ENCODE assay signal across 22 cellular contexts in genomic region chr20:47465335-47466090, GRCh38. TPM values are rescaled to one million over a fixed set of nuclear protein-coding genes. Genes with fewer than 3 reads are reported as not detected.
DNase-seq lines count a peak whose midpoint lies in the region; ATAC-seq and TF ChIP-seq lines count a peak whose summit lies in the region.
"Had no signal": no experiment of that assay in that cellular context is flagged by ENCODE, and none has a peak within 500 bp of the region (broad histone marks: within the 10 kb centered on the region; RNA-seq: fewer than 3 reads in every experiment).

No MANE protein-coding gene starts in this region.

- no peaks in the 10 kb centered on the region for H4K20me1 ChIP-seq in mammary epithelial cell (ENCODE audit: insufficient read depth, low read length)
- no peaks in the 10 kb centered on the region for H4K20me1 ChIP-seq in osteoblast (ENCODE audit: insufficient read depth, low read length)

- 93% methylated on average over 16 of the region's 16 CpGs for WGBS in right cardiac atrium
- 96% methylated on average over 15 of the region's 16 CpGs for WGBS in mammary epithelial cell (ENCODE audit: low coverage, missing lambda C conversion rate)

- no peak overlapping the region for H3K27ac ChIP-seq in right cardiac atrium (ENCODE audit: low read length)
- H3K27ac ChIP-seq in mammary epithelial cell (ENCODE audit: insufficient read depth, low read depth, low read length) = no peak overlapping the region
- peak overlapping the region; percentile 62 for H3K27ac ChIP-seq in osteoblast (ENCODE audit: low read depth, low read length)
- H3K27ac ChIP-seq: foreskin keratinocyte had no signal

- peak in 2 of 3 donors; percentile 58 to 65 for DNase-seq in right cardiac atrium
- DNase-seq in left ventricle myocardium superior = no peak
- no peak for DNase-seq in mammary epithelial cell
- no peak for DNase-seq in osteoblast (ENCODE audit: insufficient read length, low spot score, missing footprints)
- DNase-seq in T1000 (lab: John Stamatoyannopoulos, UW) = no peak
- DNase-seq in NCI-H2029 treated with DMSO at 0.1 percent for 48 hours (lab: John Stamatoyannopoulos, UW) = no peak
- DNase-seq in HAP-1 (ENCODE audit: low spot score in 2 of 2) = no peak
- DNase-seq in GM10248 (ENCODE audit: extremely low spot score) = no peak
- DNase-seq: ACHN; activated CD8-positive, alpha-beta T cell treated with anti-CD3 and anti-CD28 coated beads, Interleukin-2, amount 10 ng/mL, durations not matched to agents 7 days and 5 days; activated T-cell treated with anti-CD3 and anti-CD28 coated beads, Interleukin-2, amount 50 U/mL, for 72 hours; CD4-positive, CD25-positive, alpha-beta regulatory T cell; dermis blood vessel endothelial cell; DMS79 treated with DMSO at 0.1 percent for 48 hours; foreskin keratinocyte; NCI-H187; NCI-H345; Right ventricle myocardium superior; stimulated activated CD4-positive, alpha-beta T cell treated with anti-CD3 and anti-CD28 coated beads, Interleukin-4, amount 100 ng/mL, for 24 hours; substantia nigra; T-cell had no signal

- in situ Hi-C loops in mammary epithelial cell (cut with MboI; ENCODE audit: low sequenced_read_pairs in 2 of 2) = no loop called here
- in situ Hi-C loops in HAP-1 (cut with MboI; ENCODE audit: low sequenced_read_pairs) = no loop called here

- no peak overlapping the region for H3K4me2 ChIP-seq in mammary epithelial cell (ENCODE audit: insufficient read depth, low read depth, low read length)
- peak overlapping the region; percentile 70 for H3K4me2 ChIP-seq in osteoblast (ENCODE audit: insufficient read depth, low read length)

- no TSS peak for BruUV-seq in mammary epithelial cell (replicated peaks; lab: Mats Ljungman, UMichigan)

- POLR2A ChIA-PET in GM10248 (lab: Yijun Ruan, JAX) = no interaction called here

- H3K27me3 ChIP-seq in right cardiac atrium (ENCODE audit: control insufficient read depth, insufficient read depth) = no peaks in the 10 kb centered on the region
- no peaks in the 10 kb centered on the region for H3K27me3 ChIP-seq in mammary epithelial cell (ENCODE audit: insufficient read depth, low read length)
- H3K27me3 ChIP-seq in osteoblast (ENCODE audit: insufficient read depth, low read length) = no peaks in the 10 kb centered on the region
- H3K27me3 ChIP-seq in HAP-1 (ENCODE audit: low read depth) = no peaks in the 10 kb centered on the region
- H3K27me3 ChIP-seq: foreskin keratinocyte had no signal

- ATAC-seq in right cardiac atrium = no peak
- ATAC-seq in left ventricle myocardium superior = no peak
- ATAC-seq: activated CD8-positive, alpha-beta T cell treated with anti-CD3 and anti-CD28 coated beads, Interleukin-2, amount 10 ng/mL, durations not matched to agents 7 days and 5 days; activated T-cell treated with anti-CD3 and anti-CD28 coated beads, Interleukin-2, amount 50 U/mL, for 72 hours; T-cell had no signal

- no peaks in the 10 kb centered on the region for H3K9me3 ChIP-seq in right cardiac atrium (ENCODE audit: control insufficient read depth, low read length)
- no peaks in the 10 kb centered on the region for H3K9me3 ChIP-seq in mammary epithelial cell (replicated peaks; ENCODE audit: insufficient read depth, low read length)
- H3K9me3 ChIP-seq in osteoblast (ENCODE audit: low read depth, low read length) = no peaks in the 10 kb centered on the region
- H3K9me3 ChIP-seq in HAP-1 = no peaks in the 10 kb centered on the region

- H3K36me3 ChIP-seq in mammary epithelial cell (ENCODE audit: insufficient read depth, low read length) = no peaks in the 10 kb centered on the region
- no peaks in the 10 kb centered on the region for H3K36me3 ChIP-seq in osteoblast (ENCODE audit: insufficient read depth, low read length)
- no peaks in the 10 kb centered on the region for H3K36me3 ChIP-seq in HAP-1 (replicated peaks)

- H3K4me1 ChIP-seq in right cardiac atrium (ENCODE audit: control insufficient read depth, insufficient read depth, low read length) = no peaks in the 10 kb centered on the region
- peaks cover 20% of the 10 kb centered on the region for H3K4me1 ChIP-seq in mammary epithelial cell (ENCODE audit: insufficient read depth, low read length)
- peaks cover 26% of the 10 kb centered on the region for H3K4me1 ChIP-seq in osteoblast (ENCODE audit: insufficient read depth, low read length)
- H3K4me1 ChIP-seq in HAP-1 = no peaks in the 10 kb centered on the region

- peak overlapping the region; percentile 16 for H2AFZ ChIP-seq in mammary epithelial cell (ENCODE audit: low read depth, low read length)
- H2AFZ ChIP-seq in osteoblast (ENCODE audit: low read length) = no peak overlapping the region

- dilution Hi-C loops in mammary epithelial cell (cut with HindIII; ENCODE audit: low sequenced_read_pairs) = no loop called here

- no peak overlapping the region for H3K4me3 ChIP-seq in right cardiac atrium (ENCODE audit: low read length)
- H3K4me3 ChIP-seq in mammary epithelial cell (replicated peaks in 1 of 3; ENCODE audit: insufficient read depth in 1 of 3, low read depth in 2 of 3, low read length in 3 of 3) = no peak overlapping the region
- H3K4me3 ChIP-seq in osteoblast (ENCODE audit: insufficient read depth, low read length) = no peak overlapping the region
- no peak overlapping the region for H3K4me3 ChIP-seq in HAP-1
- H3K4me3 ChIP-seq: skin epidermis had no signal

- no peak overlapping the region for H3K9ac ChIP-seq in mammary epithelial cell (ENCODE audit: insufficient read depth, low read length)

- intact Hi-C loops in right cardiac atrium (cut with DNase I) = no loop called here
- intact Hi-C loops in left ventricle myocardium superior (cut with micrococcal nuclease) = loop anchor here (2.0 kb wide), 1 partner anchor 73 kb away; no protein-coding TSS in a partner anchor
- intact Hi-C loops in mammary epithelial cell (cut with micrococcal nuclease) = loop anchor here (2.0 kb wide), 2 partner anchors 35 to 155 kb away; partner anchors contain the start of gene NCOA3

- TF ChIP-seq CTCF in mammary epithelial cell (conservative IDR thresholded peaks at IDR 0.05 in 1 of 2, IDR thresholded peaks at IDR 0.05 in 1 of 2; ENCODE audit: extremely low read depth in 1 of 2, insufficient read depth in 1 of 2, low read depth in 1 of 2, low read length in 2 of 2) (no peak), osteoblast (IDR thresholded peaks at IDR 0.05; ENCODE audit: extremely low read depth, low read depth, low read length) (no peak), GM10248 (IDR thresholded peaks at IDR 0.05; ENCODE audit: control extremely low read depth, extremely low read depth, low read depth, missing control alignments) (no peak)

- H3K79me2 ChIP-seq in mammary epithelial cell (ENCODE audit: insufficient read depth, low read length) (no peaks in the 10 kb centered on the region), osteoblast (ENCODE audit: insufficient read depth, low read length) (no peaks in the 10 kb centered on the region)

- CTCF ChIA-PET in mammary epithelial cell (lab: Charles Lee; ENCODE audit: low non-redundant PET) (no interaction called here), GM10248 (lab: Yijun Ruan, JAX) (no interaction called here)

RNA-seq across cellular contexts. Expression of gene NCOA3, which starts 36.2 kb away (rescaled TPM):
- total RNA-seq in right cardiac atrium = 10 to 100 TPM; 21.0 to 27.2 (median 22.6) TPM
- polyA plus RNA-seq in right cardiac atrium = 6.7 TPM
- 23.3 TPM for total RNA-seq in left ventricle myocardium superior
- 10 to 100 TPM; 26.7 to 29.6 TPM for total RNA-seq in mammary epithelial cell
- polyA plus RNA-seq in mammary epithelial cell = 15.5 TPM
- 39.6 TPM for polyA minus RNA-seq in mammary epithelial cell
- 41.5 and 44.5 TPM in 2 replicates for total RNA-seq in osteoblast

Comparison
In these comparisons a context has a peak if more than half of its experiments do, and no peak if none do; other contexts are left out.
1. DNase-seq: peak in right cardiac atrium (2 of 3); none in left ventricle myocardium superior (single experiment), mammary epithelial cell (single experiment), osteoblast (single experiment), T1000 (single experiment), NCI-H2029 treated with DMSO at 0.1 percent for 48 hours (single experiment), HAP-1 (0 of 2) and GM10248 (single experiment).
2. intact Hi-C loops: an anchor here in left ventricle myocardium superior (2.0 kb wide) and mammary epithelial cell (2.0 kb wide); none called in right cardiac atrium.